25 cellular contexts compared by ENCODE assay signal in genomic region chr16:53766304-53767016, GRCh38.
DNase-seq lines count a peak whose midpoint lies in the region; ATAC-seq and TF ChIP-seq lines count a peak whose summit lies in the region.
"Had no signal": no experiment of that assay in that cellular context is flagged by ENCODE, and none has a peak within 500 bp of the region (broad histone marks: within the 10 kb centered on the region; RNA-seq: fewer than 3 reads in every experiment).

No MANE protein-coding gene starts in this region.

- no peak overlapping the region for H3K4me3 Mint-ChIP-seq in T-helper 17 cell
- H3K4me3 Mint-ChIP-seq: activated CD4-positive, alpha-beta memory T cell treated with anti-CD3 and anti-CD28 coated beads for 36 hours; GM23338; stimulated activated naive CD8-positive, alpha-beta T cell treated with anti-CD3 and anti-CD28 coated beads, Interleukin-15, Interleukin-2, amounts not matched to agents 100 ng/mL and 50 ng/mL, for 24 hours had no signal

- no peak for TF ChIP-seq POLR2A in HCT116 (IDR thresholded peaks at IDR 0.05; ENCODE audit: borderline replicate concordance, extremely low read depth, insufficient read depth, insufficient read length)

- ATAC-seq in HCT116 (peak; percentile 41), T-helper 17 cell (no peak), GM21390 (IDR thresholded peaks at IDR 0.05; ENCODE audit: unreplicated experiment) (no peak)
- ATAC-seq: GM23338, Right ventricle myocardium inferior had no signal

- no peaks in the 10 kb centered on the region for H3K9me2 ChIP-seq in HCT116 (ENCODE audit: insufficient read depth)

- no TSS peak for BruUV-seq in HCT116 (replicated peaks; lab: Mats Ljungman, UMichigan)

- no peak overlapping the region for H3K9ac ChIP-seq in HCT116 (ENCODE audit: low read length)

- H3K79me2 ChIP-seq in HCT116 (ENCODE audit: insufficient read depth, low read length) (peaks cover 14% of the 10 kb centered on the region; the same call in 1 of the 2 replicates), osteoblast (ENCODE audit: insufficient read depth, low read length) (peaks cover 39% of the 10 kb centered on the region)

- no peaks in the 10 kb centered on the region for H3K36me3 ChIP-seq in HCT116 (ENCODE audit: control insufficient read depth in 1 of 2, insufficient read depth in 2 of 2, low read length in 2 of 2)
- no peaks in the 10 kb centered on the region for H3K36me3 ChIP-seq in osteoblast (ENCODE audit: insufficient read depth, low read length)
- H3K36me3 ChIP-seq: thyroid gland had no signal

- H3K4me2 ChIP-seq in HCT116 (ENCODE audit: low read length), result peak overlapping the region; percentile 43
- no peak overlapping the region for H3K4me2 ChIP-seq in osteoblast (ENCODE audit: insufficient read depth, low read length)
- H3K4me2 ChIP-seq: GM23338 had no signal

- no peaks in the 10 kb centered on the region for H3K9me3 ChIP-seq in HCT116 (ENCODE audit: control insufficient read depth in 1 of 2, insufficient read depth in 1 of 2, low read depth in 1 of 2, low read length in 2 of 2)
- no peaks in the 10 kb centered on the region for H3K9me3 ChIP-seq in T-helper 17 cell (ENCODE audit: control insufficient read depth, low read length, poor library complexity, severe bottlenecking)
- H3K9me3 ChIP-seq in osteoblast (ENCODE audit: low read depth, low read length), result no peaks in the 10 kb centered on the region
- H3K9me3 ChIP-seq: thyroid gland had no signal

- H3K4me1 ChIP-seq in HCT116 (ENCODE audit: control insufficient read depth in 1 of 2, insufficient read depth in 2 of 2, low read length in 2 of 2), result peaks cover 47 to 51% of the 10 kb centered on the region in 2 experiments
- H3K4me1 ChIP-seq in osteoblast (ENCODE audit: insufficient read depth, low read length), result peaks cover 41% of the 10 kb centered on the region

- H3K27ac Mint-ChIP-seq in T-helper 17 cell, result peak overlapping the region; percentile 9
- H3K27ac Mint-ChIP-seq: activated CD4-positive, alpha-beta memory T cell treated with anti-CD3 and anti-CD28 coated beads for 36 hours; GM23338; stimulated activated naive CD8-positive, alpha-beta T cell treated with anti-CD3 and anti-CD28 coated beads, Interleukin-15, Interleukin-2, amounts not matched to agents 100 ng/mL and 50 ng/mL, for 24 hours had no signal

- H3K27me3 Mint-ChIP-seq in T-helper 17 cell, result no peaks in the 10 kb centered on the region
- H3K27me3 Mint-ChIP-seq: activated CD4-positive, alpha-beta memory T cell treated with anti-CD3 and anti-CD28 coated beads for 36 hours; stimulated activated naive CD8-positive, alpha-beta T cell treated with anti-CD3 and anti-CD28 coated beads, Interleukin-15, Interleukin-2, amounts not matched to agents 100 ng/mL and 50 ng/mL, for 24 hours had no signal

- no peak for TF ChIP-seq RAD21 in HCT116 (IDR thresholded peaks at IDR 0.05; ENCODE audit: low read depth)

- H3K36me3 Mint-ChIP-seq in T-helper 17 cell (ENCODE audit: low read depth), result peaks cover 8% of the 10 kb centered on the region
- H3K36me3 Mint-ChIP-seq: activated CD4-positive, alpha-beta memory T cell treated with anti-CD3 and anti-CD28 coated beads for 36 hours had no signal

- peaks cover 22% of the 10 kb centered on the region for H3K4me1 Mint-ChIP-seq in T-helper 17 cell

- CTCF ChIA-PET in HCT116 (lab: Charles Lee), result no interaction called here

- H2AFZ ChIP-seq in HCT116 (ENCODE audit: low read depth, low read length, poor library complexity, severe bottlenecking) (no peak overlapping the region), osteoblast (ENCODE audit: low read length) (no peak overlapping the region)
- H2AFZ ChIP-seq: GM23338 had no signal

- H3K4me3 ChIP-seq in HCT116 (replicated peaks in 1 of 2; ENCODE audit: low read depth in 1 of 2, low read length in 2 of 2) (no peak overlapping the region), epithelial cell of esophagus (ENCODE audit: low read length) (no peak overlapping the region), osteoblast (ENCODE audit: insufficient read depth, low read length) (no peak overlapping the region)
- H3K4me3 ChIP-seq: GM23338, thyroid gland had no signal

- RAD21 ChIA-PET in HCT116 (lab: Charles Lee; ENCODE audit: low non-redundant PET in 1 of 2, low total read pairs in 2 of 2, uncharacterized antibody in 2 of 2, unreplicated experiment in 2 of 2), result no interaction called here

- H3K27me3 ChIP-seq in HCT116 (ENCODE audit: insufficient read depth, low read length), result no peaks in the 10 kb centered on the region
- no peaks in the 10 kb centered on the region for H3K27me3 ChIP-seq in osteoblast (ENCODE audit: insufficient read depth, low read length)
- H3K27me3 ChIP-seq: thyroid gland had no signal

- TF ChIP-seq CTCF in HCT116 (IDR thresholded peaks at IDR 0.05 in 2 of 3, conservative IDR thresholded peaks at IDR 0.05 in 1 of 3; ENCODE audit: borderline replicate concordance in 1 of 3, insufficient read depth in 1 of 3, low read depth in 2 of 3, low read length in 2 of 3) (no peak), epithelial cell of esophagus (IDR thresholded peaks at IDR 0.05; ENCODE audit: insufficient read depth, low read depth, low read length, missing control alignments) (no peak), osteoblast (IDR thresholded peaks at IDR 0.05; ENCODE audit: extremely low read depth, low read depth, low read length) (no peak)

- H4K20me1 ChIP-seq in HCT116 (ENCODE audit: insufficient read depth) (no peaks in the 10 kb centered on the region), osteoblast (ENCODE audit: insufficient read depth, low read length) (peaks cover 4% of the 10 kb centered on the region)

- no peak for DNase-seq in HCT116 (ENCODE audit: low read depth, low spot score)
- DNase-seq in T-helper 17 cell, result no peak
- DNase-seq in epithelial cell of esophagus (ENCODE audit: low read depth), result peak; percentile 59
- DNase-seq in osteoblast (ENCODE audit: insufficient read length, low spot score, missing footprints), result no peak
- no peak for DNase-seq in DMS53 (lab: John Stamatoyannopoulos, UW)
- DNase-seq in activated CD8-positive, alpha-beta memory T cell treated with anti-CD3 and anti-CD28 coated beads, Interleukin-2, amount 50 U/mL, for 4 hours, result no peak
- DNase-seq: activated CD4-positive, alpha-beta memory T cell treated with anti-CD3 and anti-CD28 coated beads for 36 hours; activated effector memory CD4-positive, alpha-beta T cell treated with Interleukin-2 at 50 U/mL for 16 hours; caudate nucleus; KG1; mammary epithelial cell; MV-4-11; NCI-H1694; NCI-H2171; NCI-H526 treated with DMSO at 0.1 percent for 48 hours; occipital lobe; retina; stimulated activated CD4-positive, alpha-beta T cell treated with anti-CD3 and anti-CD28 coated beads, Interleukin-12 subunit alpha, Interleukin-12 subunit beta, amount 100 ng/mL, for 4 hours; stimulated activated CD4-positive, alpha-beta T cell treated with anti-CD3 and anti-CD28 coated beads, Interleukin-4, amount 100 ng/mL, for 4 hours; thyroid gland had no signal

- intact Hi-C loops in HCT116 (cut with micrococcal nuclease), result loop anchor here (5.0 kb wide), 1 partner anchor 426 kb away; no protein-coding TSS in a partner anchor

- H3K27ac ChIP-seq in HCT116 (ENCODE audit: low read depth, low read length), result peak overlapping the region; percentile 46
- peak overlapping the region; percentile 29 for H3K27ac ChIP-seq in osteoblast (ENCODE audit: low read depth, low read length)
- H3K27ac ChIP-seq: epithelial cell of prostate, thyroid gland had no signal

- POLR2A ChIA-PET in HCT116 (lab: Charles Lee), result no interaction called here

TF ChIP-seq in HCT116, 20 proteins besides CTCF, POLR2A, EP300 and RAD21:
- TF ChIP-seq FOSL1 (IDR thresholded peaks at IDR 0.05; ENCODE audit: low read depth) (peak; percentile 80), JUND (IDR thresholded peaks at IDR 0.05) (peak; percentile 74), EGR1 (IDR thresholded peaks at IDR 0.05; ENCODE audit: low read depth) (no peak), REST (IDR thresholded peaks at IDR 0.05; ENCODE audit: low read depth) (no peak), SP1 (IDR thresholded peaks at IDR 0.05; ENCODE audit: low read depth) (peak; percentile 77), EZH2phosphoT487 (IDR thresholded peaks at IDR 0.05; ENCODE audit: borderline replicate concordance) (no peak), ZNF274 (IDR thresholded peaks at IDR 0.05; ENCODE audit: low read depth, low read length) (no peak), ZFX (IDR thresholded peaks at IDR 0.05) (no peak), CBX3 (IDR thresholded peaks at IDR 0.05; ENCODE audit: low read depth) (no peak), YY1 (IDR thresholded peaks at IDR 0.05; ENCODE audit: extremely low read depth, insufficient replicate concordance, low read depth, low read length) (no peak), SRF (IDR thresholded peaks at IDR 0.05; ENCODE audit: low read depth) (no peak), ATF3 (IDR thresholded peaks at IDR 0.05) (0 out of 2 replicates have a peak, but pooled peaks have one; percentile 44)
